ENCODE assay signal across 19 cellular contexts in genomic region chr7:92667816-92668540, GRCh38.
DNase-seq lines count a peak whose midpoint lies in the region; ATAC-seq and TF ChIP-seq lines count a peak whose summit lies in the region.
"Had no signal": no experiment of that assay in that cellular context is flagged by ENCODE, and none has a peak within 500 bp of the region (broad histone marks: within the 10 kb centered on the region; RNA-seq: fewer than 3 reads in every experiment).

No MANE protein-coding gene starts in this region.

- H3K9me3 Mint-ChIP-seq in natural killer cell treated with Interleukin-12 subunit alpha and Interleukin-12 subunit beta and Interleukin-15 and Interleukin-18, amount 100 ng/mL, for 72 hours = no peaks in the 10 kb centered on the region
- no peaks in the 10 kb centered on the region for H3K9me3 Mint-ChIP-seq in natural killer cell
- H3K9me3 Mint-ChIP-seq: activated T-cell treated with anti-CD3 and anti-CD28 coated beads, Interleukin-2, amount 50 U/mL, for 4 hours had no signal

- H3K4me3 ChIP-seq in thyroid gland (replicated peaks in 1 of 3) (no peak overlapping the region), vagina (no peak overlapping the region)
- H3K4me3 ChIP-seq: lower lobe of right lung, right lobe of liver, SK-N-MC had no signal

- H3K36me3 ChIP-seq in thyroid gland (no peaks in the 10 kb centered on the region), vagina (no peaks in the 10 kb centered on the region)
- H3K36me3 ChIP-seq: lower lobe of right lung, right lobe of liver had no signal

- intact Hi-C loops in natural killer cell (cut with micrococcal nuclease) (no loop called here), thyroid gland (cut with DNase I) (no loop called here), vagina (cut with DNase I) (no loop called here)

- no peak for DNase-seq in natural killer cell treated with Interleukin-12 subunit alpha and Interleukin-12 subunit beta and Interleukin-15 and Interleukin-18, amount 100 ng/mL, for 72 hours (ENCODE audit: low spot score)
- DNase-seq in natural killer cell = no peak
- no peak for DNase-seq in epithelial cell of prostate (ENCODE audit: low read depth, low spot score)
- DNase-seq in thyroid gland = no peak
- DNase-seq in kidney glomerular epithelial cell (lab: John Stamatoyannopoulos, UW) = no peak
- DNase-seq in vagina (ENCODE audit: extremely low spot score in 2 of 2) = no peak
- DNase-seq: activated CD4-positive, alpha-beta T cell treated with anti-CD3 and anti-CD28 coated beads, Interleukin-2, amount 10 ng/mL, durations not matched to agents 7 days and 5 days; activated T-cell treated with anti-CD3 and anti-CD28 coated beads, Interleukin-2, amount 50 U/mL, for 4 hours; Caco-2; central memory CD4-positive, alpha-beta T cell; lower lobe of right lung; NCI-H1092 treated with DMSO at 0.1 percent for 48 hours; NCI-H524 treated with DMSO at 0.1 percent for 48 hours; right lobe of liver had no signal

- peaks cover 46% of the 10 kb centered on the region for H3K36me3 Mint-ChIP-seq in natural killer cell treated with Interleukin-12 subunit alpha and Interleukin-12 subunit beta and Interleukin-15 and Interleukin-18, amount 100 ng/mL, for 72 hours
- peaks cover 15% of the 10 kb centered on the region for H3K36me3 Mint-ChIP-seq in natural killer cell

- H3K27ac Mint-ChIP-seq in natural killer cell treated with Interleukin-12 subunit alpha and Interleukin-12 subunit beta and Interleukin-15 and Interleukin-18, amount 100 ng/mL, for 72 hours = peak overlapping the region; percentile 77 to 83
- H3K27ac Mint-ChIP-seq in natural killer cell = peak overlapping the region in 1 of 2 donors; percentile 6
- H3K27ac Mint-ChIP-seq: activated CD4-positive, alpha-beta T cell treated with anti-CD3 and anti-CD28 coated beads, Interleukin-2, amount 10 ng/mL, durations not matched to agents 7 days and 5 days had no signal

- WGBS in thyroid gland, 2 donors = 95 to 97% methylated on average over 6 of the region's 6 CpGs

- H3K9me3 ChIP-seq in thyroid gland (no peaks in the 10 kb centered on the region), vagina (no peaks in the 10 kb centered on the region)
- H3K9me3 ChIP-seq: Caco-2, lower lobe of right lung, right lobe of liver had no signal

- H3K4me1 ChIP-seq in thyroid gland (no peaks in the 10 kb centered on the region), vagina (peaks cover 13% of the 10 kb centered on the region)
- H3K4me1 ChIP-seq: Caco-2, lower lobe of right lung had no signal

- H3K4me1 Mint-ChIP-seq in natural killer cell treated with Interleukin-12 subunit alpha and Interleukin-12 subunit beta and Interleukin-15 and Interleukin-18, amount 100 ng/mL, for 72 hours (ENCODE audit: low read depth in 2 of 2) = peaks cover 62 to 73% of the 10 kb centered on the region in 2 donors
- peaks cover 27 to 34% of the 10 kb centered on the region in 2 donors for H3K4me1 Mint-ChIP-seq in natural killer cell

- H3K27me3 ChIP-seq in thyroid gland (no peaks in the 10 kb centered on the region), vagina (no peaks in the 10 kb centered on the region)
- H3K27me3 ChIP-seq: right lobe of liver had no signal

- ATAC-seq in natural killer cell treated with Interleukin-12 subunit alpha and Interleukin-12 subunit beta and Interleukin-15 and Interleukin-18, amount 100 ng/mL, for 72 hours = no peak
- ATAC-seq in natural killer cell = no peak
- ATAC-seq in SK-N-SH treated with all-trans-retinoic acid at 6 μM for 48 hours = peak; percentile 55
- ATAC-seq in GM21423 (IDR thresholded peaks at IDR 0.05; ENCODE audit: unreplicated experiment) = no peak
- ATAC-seq: activated T-cell treated with anti-CD3 and anti-CD28 coated beads, Interleukin-2, amount 50 U/mL, for 4 hours; HCT116; lower lobe of right lung; right lobe of liver had no signal

- no peak for TF ChIP-seq POLR2A in thyroid gland (IDR thresholded peaks at IDR 0.05)
- no peak for TF ChIP-seq POLR2A in vagina (IDR thresholded peaks at IDR 0.05)

- H3K27ac ChIP-seq in epithelial cell of prostate = peak overlapping the region; percentile 61
- no peak overlapping the region for H3K27ac ChIP-seq in thyroid gland
- no peak overlapping the region for H3K27ac ChIP-seq in vagina
- H3K27ac ChIP-seq: KMS-11, lower lobe of right lung, right lobe of liver, SK-N-MC had no signal

- TF ChIP-seq CTCF in natural killer cell (IDR thresholded peaks at IDR 0.05) (no peak), thyroid gland (IDR thresholded peaks at IDR 0.05) (no peak), vagina (IDR thresholded peaks at IDR 0.05) (no peak)

- H3K4me3 Mint-ChIP-seq in natural killer cell treated with Interleukin-12 subunit alpha and Interleukin-12 subunit beta and Interleukin-15 and Interleukin-18, amount 100 ng/mL, for 72 hours = peak overlapping the region; percentile 32
- H3K4me3 Mint-ChIP-seq in natural killer cell = no peak overlapping the region
- H3K4me3 Mint-ChIP-seq: activated CD4-positive, alpha-beta T cell treated with anti-CD3 and anti-CD28 coated beads, Interleukin-2, amount 10 ng/mL, durations not matched to agents 7 days and 5 days; activated T-cell treated with anti-CD3 and anti-CD28 coated beads, Interleukin-2, amount 50 U/mL, for 4 hours had no signal

- no peaks in the 10 kb centered on the region for H3K27me3 Mint-ChIP-seq in natural killer cell treated with Interleukin-12 subunit alpha and Interleukin-12 subunit beta and Interleukin-15 and Interleukin-18, amount 100 ng/mL, for 72 hours
- H3K27me3 Mint-ChIP-seq in natural killer cell (ENCODE audit: low read depth in 2 of 2) = no peaks in the 10 kb centered on the region
- H3K27me3 Mint-ChIP-seq: activated CD4-positive, alpha-beta T cell treated with anti-CD3 and anti-CD28 coated beads, Interleukin-2, amount 10 ng/mL, durations not matched to agents 7 days and 5 days had no signal

TF ChIP-seq in SK-N-SH treated with all-trans-retinoic acid at 6 μM for 48 hours, 23 proteins besides CTCF, POLR2A, EP300 and RAD21 (continues in another document):
- TF ChIP-seq PATZ1 (CRISPR knock-in tag; IDR thresholded peaks at IDR 0.05; ENCODE audit: borderline replicate concordance) = no peak
- TF ChIP-seq ZFP3 (CRISPR knock-in tag; IDR thresholded peaks at IDR 0.05) = no peak
- TF ChIP-seq TSHZ2 (CRISPR knock-in tag; IDR thresholded peaks at IDR 0.05) = no peak
- no peak for TF ChIP-seq PPARA (CRISPR knock-in tag; IDR thresholded peaks at IDR 0.05; ENCODE audit: borderline replicate concordance)
- no peak for TF ChIP-seq TCF4 (CRISPR knock-in tag; IDR thresholded peaks at IDR 0.05; ENCODE audit: borderline replicate concordance)
- TF ChIP-seq ESRRG (CRISPR knock-in tag; IDR thresholded peaks at IDR 0.05) = no peak
- no peak for TF ChIP-seq CSDC2 (CRISPR knock-in tag; IDR thresholded peaks at IDR 0.05)
- TF ChIP-seq TOX (CRISPR knock-in tag; IDR thresholded peaks at IDR 0.05; ENCODE audit: borderline replicate concordance) = no peak
- no peak for TF ChIP-seq RARB (CRISPR knock-in tag; IDR thresholded peaks at IDR 0.05)
- no peak for TF ChIP-seq ZFP30 (CRISPR knock-in tag; IDR thresholded peaks at IDR 0.05)
- TF ChIP-seq SNAI2 (CRISPR knock-in tag; IDR thresholded peaks at IDR 0.05) = no peak
- no peak for TF ChIP-seq BACH2 (CRISPR knock-in tag; IDR thresholded peaks at IDR 0.05; ENCODE audit: borderline replicate concordance)
